ENCODE assay signal across 32 cellular contexts in genomic region chr11:15801126-15801525, GRCh38.
DNase-seq lines count a peak whose midpoint lies in the region; FAIRE-seq and TF ChIP-seq lines count a peak whose summit lies in the region.
"Had no signal": no experiment of that assay in that cellular context is flagged by ENCODE, and none has a peak within 500 bp of the region (broad histone marks: within the 10 kb centered on the region; RNA-seq: fewer than 3 reads in every experiment).

No MANE protein-coding gene starts in this region.

- no peak for FAIRE-seq in astrocyte (lab: Jason Lieb, UNC)
- FAIRE-seq: GM18507, GM19239, urothelium cell line had no signal

- no peak overlapping the region for H3K4me3 ChIP-seq in mammary epithelial cell (replicated peaks in 1 of 3; ENCODE audit: insufficient read depth in 1 of 3, low read depth in 2 of 3, low read length in 3 of 3)
- no peak overlapping the region for H3K4me3 ChIP-seq in astrocyte (ENCODE audit: insufficient read depth, low read depth, low read length)
- H3K4me3 ChIP-seq: cardiac muscle cell, GM23338, psoas muscle, sigmoid colon, SJCRH30, suprapubic skin had no signal

- H3K4me1 Mint-ChIP-seq in MCF 10A (ENCODE audit: insufficient read depth, unreplicated experiment) (peaks cover 9% of the 10 kb centered on the region), astrocyte (ENCODE audit: low read depth, unreplicated experiment) (peaks cover 30% of the 10 kb centered on the region), nephron (peaks cover 15% of the 10 kb centered on the region)
- H3K4me1 Mint-ChIP-seq: activated CD4-positive, alpha-beta T cell treated with anti-CD3 and anti-CD28 coated beads, Interleukin-2, amount 10 ng/mL, durations not matched to agents 7 days and 5 days; GM23338; naive B cell had no signal

- H3K9me3 ChIP-seq in mammary epithelial cell (replicated peaks; ENCODE audit: insufficient read depth, low read length) (no peaks in the 10 kb centered on the region), astrocyte (ENCODE audit: insufficient read depth, low read depth, low read length) (no peaks in the 10 kb centered on the region)
- H3K9me3 ChIP-seq: BE2C, neutrophil, psoas muscle, sigmoid colon, SJCRH30, suprapubic skin had no signal

- H4K20me1 ChIP-seq in mammary epithelial cell (ENCODE audit: insufficient read depth, low read length) (no peaks in the 10 kb centered on the region), astrocyte (ENCODE audit: insufficient read depth, low read length) (no peaks in the 10 kb centered on the region)

- H3K36me3 ChIP-seq in mammary epithelial cell (ENCODE audit: insufficient read depth, low read length) = no peaks in the 10 kb centered on the region
- H3K36me3 ChIP-seq in astrocyte (ENCODE audit: insufficient read depth, low read length) = no peaks in the 10 kb centered on the region
- H3K36me3 ChIP-seq: BE2C, cardiac muscle cell, neutrophil, sigmoid colon, SJCRH30, suprapubic skin had no signal

- in situ Hi-C loops in mammary epithelial cell (cut with MboI; ENCODE audit: low sequenced_read_pairs in 2 of 2) = no loop called here

- H3K9me3 Mint-ChIP-seq in MCF 10A (ENCODE audit: unreplicated experiment) (no peaks in the 10 kb centered on the region), astrocyte (ENCODE audit: unreplicated experiment) (no peaks in the 10 kb centered on the region), nephron (no peaks in the 10 kb centered on the region)
- H3K9me3 Mint-ChIP-seq: activated CD4-positive, alpha-beta T cell treated with anti-CD3 and anti-CD28 coated beads, Interleukin-2, amount 10 ng/mL, durations not matched to agents 7 days and 5 days; activated naive CD4-positive, alpha-beta T cell treated with anti-CD3 and anti-CD28 coated beads, Interleukin-2, amount 50 U/mL, for 72 hours; GM23338 had no signal

- H3K27ac ChIP-seq in mammary epithelial cell (ENCODE audit: insufficient read depth, low read depth, low read length) (no peak overlapping the region), astrocyte (ENCODE audit: low read depth, low read length) (peak overlapping the region; percentile 69)
- H3K27ac ChIP-seq: cardiac muscle cell, psoas muscle, SJCRH30, suprapubic skin, VCaP had no signal

- dilution Hi-C loops in mammary epithelial cell (cut with HindIII; ENCODE audit: low sequenced_read_pairs) = no loop called here

- H3K4me1 ChIP-seq in mammary epithelial cell (ENCODE audit: insufficient read depth, low read length) (peaks cover 15% of the 10 kb centered on the region), astrocyte (ENCODE audit: insufficient read depth, low read length) (peaks cover 28% of the 10 kb centered on the region)
- H3K4me1 ChIP-seq: BE2C, psoas muscle, sigmoid colon, SJCRH30 had no signal

- H3K27me3 ChIP-seq in mammary epithelial cell (ENCODE audit: insufficient read depth, low read length) (no peaks in the 10 kb centered on the region), astrocyte (ENCODE audit: insufficient read depth, low read length) (no peaks in the 10 kb centered on the region)
- H3K27me3 ChIP-seq: BE2C, cardiac muscle cell, neutrophil, sigmoid colon, SJCRH30, suprapubic skin had no signal

- 93% methylated on average over 3 of the region's 3 CpGs for WGBS in mammary epithelial cell (ENCODE audit: low coverage, missing lambda C conversion rate)

- POLR2A ChIA-PET in MCF 10A (lab: Yijun Ruan, JAX) = interaction anchor here (1.3 kb wide), 1 partner anchor 12 kb away, joined by 3 read pairs; no protein-coding TSS in a partner anchor

- H3K4me3 Mint-ChIP-seq in MCF 10A (ENCODE audit: unreplicated experiment) = no peak overlapping the region
- no peak overlapping the region for H3K4me3 Mint-ChIP-seq in astrocyte (ENCODE audit: unreplicated experiment)
- no peak overlapping the region for H3K4me3 Mint-ChIP-seq in nephron
- H3K4me3 Mint-ChIP-seq: activated CD4-positive, alpha-beta T cell treated with anti-CD3 and anti-CD28 coated beads, Interleukin-2, amount 10 ng/mL, durations not matched to agents 7 days and 5 days; GM23338; naive B cell had no signal

- CTCF ChIA-PET in MCF 10A (lab: Yijun Ruan, JAX) = interaction anchor here (0.7 kb wide), 1 partner anchor 19 kb away, joined by 3 read pairs; no protein-coding TSS in a partner anchor
- CTCF ChIA-PET in mammary epithelial cell (lab: Charles Lee; ENCODE audit: low non-redundant PET) = no interaction called here

- no peak overlapping the region for H2AFZ ChIP-seq in mammary epithelial cell (ENCODE audit: low read depth, low read length)
- H2AFZ ChIP-seq in astrocyte (ENCODE audit: low read depth, low read length) = no peak overlapping the region
- H2AFZ ChIP-seq: GM23338 had no signal

- TF ChIP-seq CTCF in MCF 10A (IDR thresholded peaks at IDR 0.05; ENCODE audit: unreplicated experiment) (no peak), mammary epithelial cell (conservative IDR thresholded peaks at IDR 0.05 in 1 of 2, IDR thresholded peaks at IDR 0.05 in 1 of 2; ENCODE audit: extremely low read depth in 1 of 2, insufficient read depth in 1 of 2, low read depth in 1 of 2, low read length in 2 of 2) (no peak), astrocyte (IDR thresholded peaks at IDR 0.05; ENCODE audit: insufficient read depth, low read depth, low read length) (no peak), nephron (IDR thresholded peaks at IDR 0.05; ENCODE audit: unreplicated experiment in 3 of 3) (no peak)

- H3K36me3 Mint-ChIP-seq in MCF 10A (ENCODE audit: insufficient read depth, unreplicated experiment) (no peaks in the 10 kb centered on the region), astrocyte (ENCODE audit: low read depth, unreplicated experiment) (no peaks in the 10 kb centered on the region), nephron (ENCODE audit: low read depth) (no peaks in the 10 kb centered on the region)
- H3K36me3 Mint-ChIP-seq: activated naive CD4-positive, alpha-beta T cell treated with anti-CD3 and anti-CD28 coated beads, Interleukin-2, amount 50 U/mL, for 72 hours; naive B cell had no signal

- H3K27ac Mint-ChIP-seq in MCF 10A (ENCODE audit: low read depth, unreplicated experiment) (peak overlapping the region; percentile 87), astrocyte (ENCODE audit: unreplicated experiment) (peak overlapping the region; percentile 94), nephron (peak overlapping the region in 2 of 3 experiments; percentile 64 to 87)
- H3K27ac Mint-ChIP-seq: activated CD4-positive, alpha-beta T cell treated with anti-CD3 and anti-CD28 coated beads, Interleukin-2, amount 10 ng/mL, durations not matched to agents 7 days and 5 days; activated naive CD4-positive, alpha-beta T cell treated with anti-CD3 and anti-CD28 coated beads, Interleukin-2, amount 50 U/mL, for 72 hours; GM23338; naive B cell had no signal

- H3K4me2 ChIP-seq in mammary epithelial cell (ENCODE audit: insufficient read depth, low read depth, low read length) (no peak overlapping the region), astrocyte (ENCODE audit: low read length) (peak overlapping the region; percentile 65)
- H3K4me2 ChIP-seq: GM23338 had no signal

- H3K9ac ChIP-seq in mammary epithelial cell (ENCODE audit: insufficient read depth, low read length) (no peak overlapping the region), astrocyte (ENCODE audit: low read length) (peak overlapping the region; percentile 37)

- H3K27me3 Mint-ChIP-seq in MCF 10A (ENCODE audit: insufficient read depth, unreplicated experiment) (no peaks in the 10 kb centered on the region), astrocyte (ENCODE audit: low read depth, unreplicated experiment) (no peaks in the 10 kb centered on the region), nephron (ENCODE audit: low read depth) (no peaks in the 10 kb centered on the region)
- H3K27me3 Mint-ChIP-seq: naive B cell had no signal

- H3K79me2 ChIP-seq in mammary epithelial cell (ENCODE audit: insufficient read depth, low read length) (no peaks in the 10 kb centered on the region), astrocyte (ENCODE audit: insufficient read depth, low read length) (no peaks in the 10 kb centered on the region)

- BruUV-seq in MCF 10A (replicated peaks; lab: Mats Ljungman, UMichigan) (no TSS peak), mammary epithelial cell (replicated peaks; lab: Mats Ljungman, UMichigan) (no TSS peak)

- DNase-seq in MCF 10A (ENCODE audit: unreplicated experiment) (no peak), mammary epithelial cell (no peak), astrocyte (ENCODE audit: low read depth) (no peak), cerebellar cortex (ENCODE audit: low spot score) (no peak), NCI-H774 (lab: John Stamatoyannopoulos, UW) (no peak), GM19240 (ENCODE audit: insufficient read length, low spot score) (no peak)
- DNase-seq: ACHN; activated CD4-positive, alpha-beta T cell treated with anti-CD3 and anti-CD28 coated beads, Interleukin-2, amount 10 ng/mL, durations not matched to agents 7 days and 5 days; anterior cingulate cortex; BE2C; cortex of kidney; DMS153; naive B cell; NCI-H1048; NCI-H1694 treated with DMSO at 0.1 percent for 48 hours; NCI-H2171; psoas muscle; sigmoid colon; SJCRH30; stimulated activated CD4-positive, alpha-beta T cell treated with anti-CD3 and anti-CD28 coated beads, Interleukin-4, amount 100 ng/mL, for 24 hours; SW 1271; T-helper 9 cell had no signal

- intact Hi-C loops in MCF 10A (cut with micrococcal nuclease) (loop anchor here (2.0 kb wide), 1 partner anchor 14 kb away; no protein-coding TSS in a partner anchor), mammary epithelial cell (cut with micrococcal nuclease) (no loop called here)
